27 cellular contexts compared by ENCODE assay signal in genomic region chr6:78487401-78487800, GRCh38.
DNase-seq lines count a peak whose midpoint lies in the region; TF ChIP-seq lines count a peak whose summit lies in the region.
"Had no signal": no experiment of that assay in that cellular context is flagged by ENCODE, and none has a peak within 500 bp of the region (broad histone marks: within the 10 kb centered on the region; RNA-seq: fewer than 3 reads in every experiment).

No MANE protein-coding gene starts in this region.

- H3K4me3 ChIP-seq in AG10803 (ENCODE audit: low read length), result no peak overlapping the region
- no peak overlapping the region for H3K4me3 ChIP-seq in choroid plexus epithelial cell (ENCODE audit: low read depth, low read length)
- H3K4me3 ChIP-seq: dorsolateral prefrontal cortex, gastrocnemius medialis, HAP-1, K562, right atrium auricular region, transverse colon had no signal

- H3K36me3 Mint-ChIP-seq in HFFc6 (ENCODE audit: low read depth), result no peaks in the 10 kb centered on the region
- H3K36me3 Mint-ChIP-seq: CD14-positive monocyte; naive thymus-derived CD8-positive, alpha-beta T cell had no signal

- no peaks in the 10 kb centered on the region for H3K27me3 Mint-ChIP-seq in HFFc6 (ENCODE audit: insufficient read depth)
- H3K27me3 Mint-ChIP-seq: activated T-cell treated with anti-CD3 and anti-CD28 coated beads, Interleukin-2, amount 50 U/mL, for 24 hours; naive thymus-derived CD8-positive, alpha-beta T cell; stimulated activated naive CD8-positive, alpha-beta T cell treated with anti-CD3 and anti-CD28 coated beads, Interleukin-15, Interleukin-2, amounts not matched to agents 100 ng/mL and 50 ng/mL, for 24 hours had no signal

- H3K4me1 Mint-ChIP-seq in HFFc6 (ENCODE audit: low read depth), result peaks cover 53% of the 10 kb centered on the region
- H3K4me1 Mint-ChIP-seq: CD14-positive monocyte; naive thymus-derived CD8-positive, alpha-beta T cell had no signal

- TF ChIP-seq CTCF in AG10803 (conservative IDR thresholded peaks at IDR 0.05; ENCODE audit: low read length) (no peak), HFFc6 (IDR thresholded peaks at IDR 0.05) (no peak), choroid plexus epithelial cell (conservative IDR thresholded peaks at IDR 0.05; ENCODE audit: low read depth, low read length) (no peak)

- peak; percentile 33 for DNase-seq in AG10803 (ENCODE audit: low read depth)
- peak; percentile 14 for DNase-seq in HFFc6
- peak; percentile 44 for DNase-seq in choroid plexus epithelial cell (ENCODE audit: low read depth)
- DNase-seq in kidney glomerular epithelial cell (lab: John Stamatoyannopoulos, UW), result peak; percentile 38
- no peak for DNase-seq in SHP77 (lab: John Stamatoyannopoulos, UW)
- DNase-seq in SHP77 treated with DMSO at 0.1 percent for 48 hours (lab: John Stamatoyannopoulos, UW), result no peak
- no peak for DNase-seq in nucleus accumbens (lab: John Stamatoyannopoulos, UW)
- no peak for DNase-seq in NCI-H146 treated with DMSO at 0.1 percent for 48 hours (lab: John Stamatoyannopoulos, UW; ENCODE audit: unreplicated experiment)
- DNase-seq: ACHN; activated CD4-positive, alpha-beta T cell treated with anti-CD3 and anti-CD28 coated beads for 1 hour; activated CD8-positive, alpha-beta memory T cell treated with anti-CD3 and anti-CD28 coated beads for 24 hours; activated naive CD4-positive, alpha-beta T cell treated with Interleukin-2 at 50 U/mL for 16 hours; activated T-cell treated with anti-CD3 and anti-CD28 coated beads, Interleukin-2, amount 50 U/mL, for 24 hours; amniotic stem cell; caudate nucleus; dorsolateral prefrontal cortex; gastrocnemius medialis; mesendoderm; naive thymus-derived CD8-positive, alpha-beta T cell; NCI-H1436 treated with DMSO at 0.1 percent for 48 hours; NCI-H69; transverse colon had no signal

- no peaks in the 10 kb centered on the region for H3K9me3 Mint-ChIP-seq in HFFc6
- H3K9me3 Mint-ChIP-seq: activated T-cell treated with anti-CD3 and anti-CD28 coated beads, Interleukin-2, amount 50 U/mL, for 24 hours; naive thymus-derived CD8-positive, alpha-beta T cell had no signal

- no peak overlapping the region; the same call in 1 of the 2 replicates for H3K27ac Mint-ChIP-seq in HFFc6
- H3K27ac Mint-ChIP-seq: activated T-cell treated with anti-CD3 and anti-CD28 coated beads, Interleukin-2, amount 50 U/mL, for 24 hours; CD14-positive monocyte; naive thymus-derived CD8-positive, alpha-beta T cell; stimulated activated naive CD8-positive, alpha-beta T cell treated with anti-CD3 and anti-CD28 coated beads, Interleukin-15, Interleukin-2, amounts not matched to agents 100 ng/mL and 50 ng/mL, for 24 hours had no signal

- no peak overlapping the region; the same call in 1 of the 2 replicates for H3K4me3 Mint-ChIP-seq in HFFc6
- H3K4me3 Mint-ChIP-seq: activated T-cell treated with anti-CD3 and anti-CD28 coated beads, Interleukin-2, amount 50 U/mL, for 24 hours; CD14-positive monocyte; naive thymus-derived CD8-positive, alpha-beta T cell; stimulated activated naive CD8-positive, alpha-beta T cell treated with anti-CD3 and anti-CD28 coated beads, Interleukin-15, Interleukin-2, amounts not matched to agents 100 ng/mL and 50 ng/mL, for 24 hours had no signal

Comparison
In these comparisons a context has a peak if more than half of its experiments do, and no peak if none do; other contexts are left out.
1. DNase-seq: peak in AG10803 (single experiment), HFFc6 (single experiment), choroid plexus epithelial cell (single experiment) and kidney glomerular epithelial cell (single experiment); none in SHP77 (0 of 2), SHP77 treated with DMSO at 0.1 percent for 48 hours (single experiment), nucleus accumbens (0 of 56) and NCI-H146 treated with DMSO at 0.1 percent for 48 hours (single experiment).